9 cellular contexts compared by ENCODE assay signal in the genomic region with DNA sequence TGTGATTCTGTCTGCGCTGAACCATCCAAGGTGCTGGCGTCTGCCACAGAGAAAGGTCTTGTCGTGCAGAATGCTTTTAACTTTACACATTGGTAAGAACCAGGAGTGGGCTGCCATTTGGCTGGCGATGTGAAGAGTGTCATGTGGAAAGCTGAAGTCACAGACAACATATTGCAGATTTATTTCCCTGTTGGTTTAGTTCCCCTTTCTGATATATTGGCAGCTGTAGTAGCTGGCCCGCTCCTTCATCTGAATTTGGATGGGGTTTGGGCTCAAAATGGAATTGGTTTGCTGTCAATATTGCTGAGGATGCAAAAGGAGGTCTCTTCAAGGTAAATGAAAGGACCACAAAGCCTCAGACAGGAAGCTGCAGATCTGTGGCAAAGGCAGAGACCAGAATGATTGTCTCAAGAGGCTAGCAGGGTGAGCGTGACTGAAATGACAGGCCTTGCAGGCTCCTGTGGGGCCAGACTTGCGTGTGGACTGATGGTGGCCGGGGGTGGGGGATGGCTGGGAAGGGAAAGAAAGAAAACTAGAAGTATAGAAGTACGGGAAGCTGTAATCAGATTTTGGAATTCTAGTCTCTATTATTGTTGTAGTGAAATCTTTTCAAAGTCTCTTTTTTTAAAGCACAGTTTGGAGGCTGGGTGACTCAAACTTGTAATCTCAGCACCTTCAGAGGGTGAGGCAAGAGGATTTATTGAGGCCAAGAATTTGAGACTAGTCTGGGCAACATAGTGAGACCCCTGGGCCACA. TPM values are rescaled to one million over a fixed set of nuclear protein-coding genes. Genes with fewer than 3 reads are reported as not detected.
DNase-seq lines count a peak whose midpoint lies in the region; ATAC-seq and TF ChIP-seq lines count a peak whose summit lies in the region.
"Had no signal": no experiment of that assay in that cellular context is flagged by ENCODE, and none has a peak within 500 bp of the region (broad histone marks: within the 10 kb centered on the region; RNA-seq: fewer than 3 reads in every experiment).

No MANE protein-coding gene starts in this region.

- H3K4me1 ChIP-seq in left lung = peaks cover under 1 to 23% of the 10 kb centered on the region in 2 donors

- H3K36me3 ChIP-seq in left lung = no peaks in the 10 kb centered on the region

- H3K36me3 Mint-ChIP-seq in T-helper 1 cell treated with Interleukin-12 subunit alpha and Interleukin-12 subunit beta and Interleukin-4 antibody, amounts not matched to agents 30 μg/mL and 1 μg/mL, for 36 hours (ENCODE audit: low read depth) = peaks cover 20% of the 10 kb centered on the region

- no peaks in the 10 kb centered on the region for H3K27me3 Mint-ChIP-seq in T-helper 1 cell treated with Interleukin-12 subunit alpha and Interleukin-12 subunit beta and Interleukin-4 antibody, amounts not matched to agents 30 μg/mL and 1 μg/mL, for 36 hours (ENCODE audit: low read depth)

- peaks cover 48% of the 10 kb centered on the region for H3K4me1 Mint-ChIP-seq in T-helper 1 cell treated with Interleukin-12 subunit alpha and Interleukin-12 subunit beta and Interleukin-4 antibody, amounts not matched to agents 30 μg/mL and 1 μg/mL, for 36 hours (ENCODE audit: low read depth)

- peaks cover 4% of the 10 kb centered on the region for H3K9me3 Mint-ChIP-seq in T-helper 1 cell treated with Interleukin-12 subunit alpha and Interleukin-12 subunit beta and Interleukin-4 antibody, amounts not matched to agents 30 μg/mL and 1 μg/mL, for 36 hours

- TF ChIP-seq CTCF in left lung (IDR thresholded peaks at IDR 0.05) = no peak

- ATAC-seq in HG02981 (IDR thresholded peaks at IDR 0.05; ENCODE audit: unreplicated experiment) (peak; percentile 88), left lung (peak; percentile 45), SK-N-SH treated with all-trans-retinoic acid at 6 μM for 48 hours (no peak)

- intact Hi-C loops in left lung (cut with DNase I) = no loop called here

- peak overlapping the region; percentile 70 for H3K4me3 Mint-ChIP-seq in T-helper 1 cell treated with Interleukin-12 subunit alpha and Interleukin-12 subunit beta and Interleukin-4 antibody, amounts not matched to agents 30 μg/mL and 1 μg/mL, for 36 hours

- no peaks in the 10 kb centered on the region for H3K9me3 ChIP-seq in left lung

- H3K27ac ChIP-seq in left lung = peak overlapping the region in 1 of 2 donors; percentile 7
- H3K27ac ChIP-seq: VCaP had no signal

- H3K27ac Mint-ChIP-seq in T-helper 1 cell treated with Interleukin-12 subunit alpha and Interleukin-12 subunit beta and Interleukin-4 antibody, amounts not matched to agents 30 μg/mL and 1 μg/mL, for 36 hours = peak overlapping the region; percentile 90

- peak; percentile 41 for DNase-seq in activated gamma-delta T cell treated with Interleukin-2 at 50 U/mL for 16 hours
- no peak for DNase-seq in activated gamma-delta T cell (lab: John Stamatoyannopoulos, UW)
- DNase-seq in left lung = no peak
- DNase-seq in DMS79 (lab: John Stamatoyannopoulos, UW) = no peak
- DNase-seq in NCI-H2029 (lab: John Stamatoyannopoulos, UW) = no peak

- H3K27me3 ChIP-seq in left lung = no peaks in the 10 kb centered on the region

- H3K4me3 ChIP-seq in left lung = no peak overlapping the region

TF ChIP-seq in SK-N-SH treated with all-trans-retinoic acid at 6 μM for 48 hours, 23 proteins besides CTCF, POLR2A, EP300 and RAD21:
- TF ChIP-seq ARNTL (CRISPR knock-in tag; IDR thresholded peaks at IDR 0.05; ENCODE audit: borderline replicate concordance, low read depth) = no peak
- no peak for TF ChIP-seq TSHZ2 (CRISPR knock-in tag; IDR thresholded peaks at IDR 0.05)
- TF ChIP-seq OSR1 (CRISPR knock-in tag; IDR thresholded peaks at IDR 0.05) = no peak
- no peak for TF ChIP-seq GLIS3 (CRISPR knock-in tag; IDR thresholded peaks at IDR 0.05)
- no peak for TF ChIP-seq SNAI2 (CRISPR knock-in tag; IDR thresholded peaks at IDR 0.05)
- TF ChIP-seq ZNF565 (CRISPR knock-in tag; conservative IDR thresholded peaks at IDR 0.05; ENCODE audit: low read depth) = no peak
- no peak for TF ChIP-seq TCF4 (CRISPR knock-in tag; IDR thresholded peaks at IDR 0.05; ENCODE audit: borderline replicate concordance)
- TF ChIP-seq ZFP30 (CRISPR knock-in tag; IDR thresholded peaks at IDR 0.05) = no peak
- TF ChIP-seq RARB (CRISPR knock-in tag; IDR thresholded peaks at IDR 0.05) = no peak
- TF ChIP-seq, protein P1, sequence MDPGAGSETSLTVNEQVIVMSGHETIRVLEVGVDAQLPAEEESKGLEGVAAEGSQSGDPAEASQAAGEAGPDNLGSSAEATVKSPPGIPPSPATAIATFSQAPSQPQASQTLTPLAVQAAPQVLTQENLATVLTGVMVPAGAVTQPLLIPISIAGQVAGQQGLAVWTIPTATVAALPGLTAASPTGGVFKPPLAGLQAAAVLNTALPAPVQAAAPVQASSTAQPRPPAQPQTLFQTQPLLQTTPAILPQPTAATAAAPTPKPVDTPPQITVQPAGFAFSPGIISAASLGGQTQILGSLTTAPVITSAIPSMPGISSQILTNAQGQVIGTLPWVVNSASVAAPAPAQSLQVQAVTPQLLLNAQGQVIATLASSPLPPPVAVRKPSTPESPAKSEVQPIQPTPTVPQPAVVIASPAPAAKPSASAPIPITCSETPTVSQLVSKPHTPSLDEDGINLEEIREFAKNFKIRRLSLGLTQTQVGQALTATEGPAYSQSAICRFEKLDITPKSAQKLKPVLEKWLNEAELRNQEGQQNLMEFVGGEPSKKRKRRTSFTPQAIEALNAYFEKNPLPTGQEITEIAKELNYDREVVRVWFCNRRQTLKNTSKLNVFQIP (CRISPR knock-in tag; IDR thresholded peaks at IDR 0.05; ENCODE audit: borderline replicate concordance, low read depth) = no peak
- TF ChIP-seq ESRRG (CRISPR knock-in tag; IDR thresholded peaks at IDR 0.05) = no peak
- no peak for TF ChIP-seq BACH2 (CRISPR knock-in tag; IDR thresholded peaks at IDR 0.05; ENCODE audit: borderline replicate concordance)

RNA-seq across cellular contexts. Expression of gene CD180, which starts 25.1 kb away (rescaled TPM):
- 1 to 10 TPM; 3.1 to 9.4 TPM for total RNA-seq in left lung
